In the genomic region with DNA sequence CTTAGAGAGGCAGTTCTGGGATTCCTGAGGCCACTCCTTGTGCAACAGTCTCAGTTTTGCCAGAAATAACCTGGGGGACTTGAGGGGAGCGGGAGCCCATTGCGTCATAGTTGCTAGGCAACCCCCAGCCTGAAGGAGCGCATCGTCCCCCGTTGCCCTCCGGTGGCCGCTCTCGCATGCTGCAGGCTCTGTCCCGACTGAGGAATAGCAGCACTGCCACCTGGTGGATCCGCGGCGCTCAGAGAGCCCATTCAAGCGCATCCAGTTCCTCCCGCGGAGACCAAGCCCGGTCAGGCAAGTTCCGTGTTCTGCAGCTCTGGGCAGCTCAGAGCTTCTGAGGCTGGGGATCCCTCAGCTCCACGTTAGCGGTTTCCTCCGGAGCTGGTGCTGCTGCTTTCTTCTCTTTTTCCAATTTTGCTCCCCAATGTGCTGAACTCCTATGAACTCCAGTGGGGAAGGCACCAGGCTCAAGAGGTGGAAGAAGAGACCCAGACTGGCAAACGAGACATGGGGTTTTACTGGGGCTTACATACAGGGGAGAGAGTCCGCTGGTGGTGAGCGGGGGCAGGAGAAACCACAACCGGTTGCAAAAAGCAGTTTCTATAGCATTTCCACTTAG, we compare ENCODE assay signal across 8 cellular contexts. TPM values are rescaled to one million over a fixed set of nuclear protein-coding genes. Genes with fewer than 3 reads are reported as not detected.
DNase-seq lines count a peak whose midpoint lies in the region; ATAC-seq and TF ChIP-seq lines count a peak whose summit lies in the region.

No MANE protein-coding gene starts in this region.

- H3K4me3 Mint-ChIP-seq in progenitor cell of endocrine pancreas (ENCODE audit: low read depth), result no peak overlapping the region

- no peaks in the 10 kb centered on the region for H3K36me3 Mint-ChIP-seq in progenitor cell of endocrine pancreas (ENCODE audit: insufficient read depth)

- in situ Hi-C loops in GM13977 (cut with MboI; ENCODE audit: low pct_unique_long_range_greater_than_20kb, low sequenced_read_pairs, unreplicated experiment), result no loop called here

- peaks cover 7% of the 10 kb centered on the region for H3K4me1 Mint-ChIP-seq in progenitor cell of endocrine pancreas (ENCODE audit: low read depth)

- intact Hi-C loops in Right ventricle myocardium inferior (cut with DNase I) (loop anchor here (1.0 kb wide), 1 partner anchor 99 kb away; a partner anchor contains a TSS), vagina (cut with DNase I) (loop anchor here (5.0 kb wide), 2 partner anchors 100 to 145 kb away; a partner anchor contains a TSS)

- ATAC-seq in HG02798 (IDR thresholded peaks at IDR 0.05; ENCODE audit: poor library complexity, unreplicated experiment) (peak; percentile 98), SK-N-SH treated with all-trans-retinoic acid at 6 μM for 48 hours (peak; percentile 92), Right ventricle myocardium inferior (peak; percentile 71)

- H3K27ac ChIP-seq in vagina, result no peak overlapping the region

- no peak overlapping the region for H3K27ac Mint-ChIP-seq in progenitor cell of endocrine pancreas

- H3K36me3 ChIP-seq in vagina, result no peaks in the 10 kb centered on the region

- H3K9me3 Mint-ChIP-seq in progenitor cell of endocrine pancreas (ENCODE audit: low read depth), result no peaks in the 10 kb centered on the region

- H3K4me3 ChIP-seq in vagina, result no peak overlapping the region

- no peaks in the 10 kb centered on the region for H3K27me3 ChIP-seq in vagina

- peak; percentile 94 for DNase-seq in GM13977 (ENCODE audit: low spot score)
- DNase-seq in NCI-H1417 (lab: John Stamatoyannopoulos, UW), result peak; percentile 71 to 94 (median 86)
- peak; percentile 90 for DNase-seq in activated naive CD4-positive, alpha-beta T cell treated with anti-CD3 and anti-CD28 coated beads, Interleukin-2, amount 50 U/mL, for 16 hours
- peak; percentile 98 for DNase-seq in Right ventricle myocardium inferior (ENCODE audit: missing footprints)
- DNase-seq in progenitor cell of endocrine pancreas (ENCODE audit: low spot score, unreplicated experiment), result peak; percentile 89
- peak; percentile 88 to 98 for DNase-seq in vagina (ENCODE audit: extremely low spot score in 2 of 2)

- H3K9me3 ChIP-seq in vagina, result no peaks in the 10 kb centered on the region

- H3K27me3 Mint-ChIP-seq in progenitor cell of endocrine pancreas, result peaks cover 22% of the 10 kb centered on the region

- peak; percentile 99 for TF ChIP-seq CTCF in GM13977 (IDR thresholded peaks at IDR 0.05; ENCODE audit: extremely low read depth, insufficient read depth, missing control alignments)
- TF ChIP-seq CTCF in progenitor cell of endocrine pancreas (IDR thresholded peaks at IDR 0.05; ENCODE audit: unreplicated experiment), result peak; percentile 98
- peak; percentile 98 to 100 (median 98) for TF ChIP-seq CTCF in vagina (IDR thresholded peaks at IDR 0.05)

- H3K4me1 ChIP-seq in vagina, result peaks cover 20% of the 10 kb centered on the region

- no peak for TF ChIP-seq POLR2A in vagina (IDR thresholded peaks at IDR 0.05)

TF ChIP-seq in SK-N-SH treated with all-trans-retinoic acid at 6 μM for 48 hours, 23 proteins besides CTCF, POLR2A, EP300 and RAD21:
- TF ChIP-seq, protein P1, sequence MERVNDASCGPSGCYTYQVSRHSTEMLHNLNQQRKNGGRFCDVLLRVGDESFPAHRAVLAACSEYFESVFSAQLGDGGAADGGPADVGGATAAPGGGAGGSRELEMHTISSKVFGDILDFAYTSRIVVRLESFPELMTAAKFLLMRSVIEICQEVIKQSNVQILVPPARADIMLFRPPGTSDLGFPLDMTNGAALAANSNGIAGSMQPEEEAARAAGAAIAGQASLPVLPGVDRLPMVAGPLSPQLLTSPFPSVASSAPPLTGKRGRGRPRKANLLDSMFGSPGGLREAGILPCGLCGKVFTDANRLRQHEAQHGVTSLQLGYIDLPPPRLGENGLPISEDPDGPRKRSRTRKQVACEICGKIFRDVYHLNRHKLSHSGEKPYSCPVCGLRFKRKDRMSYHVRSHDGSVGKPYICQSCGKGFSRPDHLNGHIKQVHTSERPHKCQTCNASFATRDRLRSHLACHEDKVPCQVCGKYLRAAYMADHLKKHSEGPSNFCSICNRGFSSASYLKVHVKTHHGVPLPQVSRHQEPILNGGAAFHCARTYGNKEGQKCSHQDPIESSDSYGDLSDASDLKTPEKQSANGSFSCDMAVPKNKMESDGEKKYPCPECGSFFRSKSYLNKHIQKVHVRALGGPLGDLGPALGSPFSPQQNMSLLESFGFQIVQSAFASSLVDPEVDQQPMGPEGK (CRISPR knock-in tag; IDR thresholded peaks at IDR 0.05; ENCODE audit: borderline replicate concordance), result no peak
- TF ChIP-seq ARNTL (CRISPR knock-in tag; IDR thresholded peaks at IDR 0.05; ENCODE audit: borderline replicate concordance, low read depth) (no peak), GLIS3 (CRISPR knock-in tag; IDR thresholded peaks at IDR 0.05) (no peak), TOX (CRISPR knock-in tag; IDR thresholded peaks at IDR 0.05; ENCODE audit: borderline replicate concordance) (no peak), ZNF565 (CRISPR knock-in tag; conservative IDR thresholded peaks at IDR 0.05; ENCODE audit: low read depth) (no peak), CSDC2 (CRISPR knock-in tag; IDR thresholded peaks at IDR 0.05) (no peak), OSR1 (CRISPR knock-in tag; IDR thresholded peaks at IDR 0.05) (no peak), PPARA (CRISPR knock-in tag; IDR thresholded peaks at IDR 0.05; ENCODE audit: borderline replicate concordance) (no peak), TCF4 (CRISPR knock-in tag; IDR thresholded peaks at IDR 0.05; ENCODE audit: borderline replicate concordance) (no peak), SNAI2 (CRISPR knock-in tag; IDR thresholded peaks at IDR 0.05) (no peak), ESRRG (CRISPR knock-in tag; IDR thresholded peaks at IDR 0.05) (no peak), ZFP3 (CRISPR knock-in tag; IDR thresholded peaks at IDR 0.05) (no peak)
- TF ChIP-seq, protein P2, sequence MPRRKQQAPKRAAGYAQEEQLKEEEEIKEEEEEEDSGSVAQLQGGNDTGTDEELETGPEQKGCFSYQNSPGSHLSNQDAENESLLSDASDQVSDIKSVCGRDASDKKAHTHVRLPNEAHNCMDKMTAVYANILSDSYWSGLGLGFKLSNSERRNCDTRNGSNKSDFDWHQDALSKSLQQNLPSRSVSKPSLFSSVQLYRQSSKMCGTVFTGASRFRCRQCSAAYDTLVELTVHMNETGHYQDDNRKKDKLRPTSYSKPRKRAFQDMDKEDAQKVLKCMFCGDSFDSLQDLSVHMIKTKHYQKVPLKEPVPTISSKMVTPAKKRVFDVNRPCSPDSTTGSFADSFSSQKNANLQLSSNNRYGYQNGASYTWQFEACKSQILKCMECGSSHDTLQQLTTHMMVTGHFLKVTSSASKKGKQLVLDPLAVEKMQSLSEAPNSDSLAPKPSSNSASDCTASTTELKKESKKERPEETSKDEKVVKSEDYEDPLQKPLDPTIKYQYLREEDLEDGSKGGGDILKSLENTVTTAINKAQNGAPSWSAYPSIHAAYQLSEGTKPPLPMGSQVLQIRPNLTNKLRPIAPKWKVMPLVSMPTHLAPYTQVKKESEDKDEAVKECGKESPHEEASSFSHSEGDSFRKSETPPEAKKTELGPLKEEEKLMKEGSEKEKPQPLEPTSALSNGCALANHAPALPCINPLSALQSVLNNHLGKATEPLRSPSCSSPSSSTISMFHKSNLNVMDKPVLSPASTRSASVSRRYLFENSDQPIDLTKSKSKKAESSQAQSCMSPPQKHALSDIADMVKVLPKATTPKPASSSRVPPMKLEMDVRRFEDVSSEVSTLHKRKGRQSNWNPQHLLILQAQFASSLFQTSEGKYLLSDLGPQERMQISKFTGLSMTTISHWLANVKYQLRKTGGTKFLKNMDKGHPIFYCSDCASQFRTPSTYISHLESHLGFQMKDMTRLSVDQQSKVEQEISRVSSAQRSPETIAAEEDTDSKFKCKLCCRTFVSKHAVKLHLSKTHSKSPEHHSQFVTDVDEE (CRISPR knock-in tag; IDR thresholded peaks at IDR 0.05), result no peak
- TF ChIP-seq, protein P3, sequence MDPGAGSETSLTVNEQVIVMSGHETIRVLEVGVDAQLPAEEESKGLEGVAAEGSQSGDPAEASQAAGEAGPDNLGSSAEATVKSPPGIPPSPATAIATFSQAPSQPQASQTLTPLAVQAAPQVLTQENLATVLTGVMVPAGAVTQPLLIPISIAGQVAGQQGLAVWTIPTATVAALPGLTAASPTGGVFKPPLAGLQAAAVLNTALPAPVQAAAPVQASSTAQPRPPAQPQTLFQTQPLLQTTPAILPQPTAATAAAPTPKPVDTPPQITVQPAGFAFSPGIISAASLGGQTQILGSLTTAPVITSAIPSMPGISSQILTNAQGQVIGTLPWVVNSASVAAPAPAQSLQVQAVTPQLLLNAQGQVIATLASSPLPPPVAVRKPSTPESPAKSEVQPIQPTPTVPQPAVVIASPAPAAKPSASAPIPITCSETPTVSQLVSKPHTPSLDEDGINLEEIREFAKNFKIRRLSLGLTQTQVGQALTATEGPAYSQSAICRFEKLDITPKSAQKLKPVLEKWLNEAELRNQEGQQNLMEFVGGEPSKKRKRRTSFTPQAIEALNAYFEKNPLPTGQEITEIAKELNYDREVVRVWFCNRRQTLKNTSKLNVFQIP (CRISPR knock-in tag; IDR thresholded peaks at IDR 0.05; ENCODE audit: borderline replicate concordance, low read depth), result no peak
- TF ChIP-seq, protein P4, sequence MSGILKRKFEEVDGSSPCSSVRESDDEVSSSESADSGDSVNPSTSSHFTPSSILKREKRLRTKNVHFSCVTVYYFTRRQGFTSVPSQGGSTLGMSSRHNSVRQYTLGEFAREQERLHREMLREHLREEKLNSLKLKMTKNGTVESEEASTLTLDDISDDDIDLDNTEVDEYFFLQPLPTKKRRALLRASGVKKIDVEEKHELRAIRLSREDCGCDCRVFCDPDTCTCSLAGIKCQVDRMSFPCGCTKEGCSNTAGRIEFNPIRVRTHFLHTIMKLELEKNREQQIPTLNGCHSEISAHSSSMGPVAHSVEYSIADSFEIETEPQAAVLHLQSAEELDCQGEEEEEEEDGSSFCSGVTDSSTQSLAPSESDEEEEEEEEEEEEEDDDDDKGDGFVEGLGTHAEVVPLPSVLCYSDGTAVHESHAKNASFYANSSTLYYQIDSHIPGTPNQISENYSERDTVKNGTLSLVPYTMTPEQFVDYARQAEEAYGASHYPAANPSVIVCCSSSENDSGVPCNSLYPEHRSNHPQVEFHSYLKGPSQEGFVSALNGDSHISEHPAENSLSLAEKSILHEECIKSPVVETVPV (CRISPR knock-in tag; IDR thresholded peaks at IDR 0.05), result no peak
TF ChIP-seq in SK-N-SH treated with all-trans-retinoic acid at 6 μM for 48 hours: peak in this region for 0.

RNA-seq across cellular contexts. Expression of a gene that starts 15.1 kb away (rescaled TPM):
- 445 TPM for total RNA-seq in Right ventricle myocardium inferior
- 17.0 and 19.7 TPM in 2 replicates for total RNA-seq in progenitor cell of endocrine pancreas
- total RNA-seq in vagina, result 13.5 TPM

RNA-seq across cellular contexts. Expression of a gene that starts 44.9 kb away (rescaled TPM):
- 13.9 TPM for total RNA-seq in Right ventricle myocardium inferior
- 39.7 and 41.4 TPM in 2 replicates for total RNA-seq in progenitor cell of endocrine pancreas
- 11.3 TPM for total RNA-seq in vagina

Comparison
In these comparisons a context has a peak if more than half of its experiments do, and no peak if none do; other contexts are left out.
1. RNA of a gene that starts 15.1 kb away (total RNA-seq): 445 TPM in Right ventricle myocardium inferior (single experiment); 17.0 to 19.7 TPM in progenitor cell of endocrine pancreas and 13.5 TPM in vagina (single experiment); every median in the first group is over 10 times any median in the second.
2. Peak in every context shown above with its lines, with median percentiles within 50 percentile points of each other: DNase-seq, CTCF ChIP-seq and ATAC-seq.